ENCODE assay signal across 19 cellular contexts in the genomic region with DNA sequence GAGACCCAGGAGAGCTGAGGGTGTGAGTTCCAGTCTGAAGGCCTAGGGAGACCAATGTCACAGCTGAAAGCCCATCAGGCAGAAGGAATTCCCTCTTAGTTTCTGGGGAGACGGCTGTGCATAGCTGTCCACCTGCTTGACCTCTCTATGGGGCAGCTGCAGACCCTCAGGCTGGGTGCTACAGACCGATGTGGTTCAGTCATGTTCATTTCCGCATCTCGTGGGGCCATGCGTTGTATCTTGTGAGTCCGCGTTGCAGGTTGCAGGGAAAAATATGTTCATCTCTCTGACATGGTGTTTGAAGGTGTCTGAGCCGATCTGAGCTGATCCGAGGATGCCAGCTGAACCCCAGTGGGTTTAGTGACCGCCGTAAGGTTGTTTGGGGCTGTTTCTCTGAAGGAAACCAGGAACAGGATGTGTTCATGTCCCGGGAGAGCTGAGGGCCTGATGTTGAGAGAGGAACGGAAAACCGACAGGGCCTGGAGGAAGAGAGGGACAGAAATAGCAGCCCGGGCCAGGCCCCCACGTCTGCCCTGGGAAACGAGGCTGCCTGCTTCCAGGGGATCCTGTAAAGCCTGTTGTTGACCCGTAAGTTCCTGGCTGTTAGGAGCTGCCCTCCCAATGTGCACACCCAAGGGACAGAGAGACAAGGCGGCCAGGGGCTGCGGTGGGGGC. TPM values are rescaled to one million over a fixed set of nuclear protein-coding genes. Genes with fewer than 3 reads are reported as not detected.
DNase-seq lines count a peak whose midpoint lies in the region; ATAC-seq and TF ChIP-seq lines count a peak whose summit lies in the region.
"Had no signal": no experiment of that assay in that cellular context is flagged by ENCODE, and none has a peak within 500 bp of the region (broad histone marks: within the 10 kb centered on the region; RNA-seq: fewer than 3 reads in every experiment).

No MANE protein-coding gene starts in this region.

- no peaks in the 10 kb centered on the region for H3K36me3 ChIP-seq in BLaER1 treated with 17β-estradiol and CSF1 and Interleukin-3, amounts not matched to agents 10 nM and 100 nM
- no peaks in the 10 kb centered on the region for H3K36me3 ChIP-seq in neural progenitor cell
- H3K36me3 ChIP-seq: BE2C, MG63, prostate gland had no signal

- intact Hi-C loops in dendritic cell treated with granulocyte-macrophage colony-stimulating factor and Interleukin-4, amounts not matched to agents 40 ng/mL and 50 ng/mL, for 4 days (cut with micrococcal nuclease), result no loop called here

- H3K79me2 ChIP-seq in neural progenitor cell (ENCODE audit: low read depth), result no peaks in the 10 kb centered on the region

- H2AFZ ChIP-seq in neural progenitor cell (replicated peaks), result no peak overlapping the region

- no peak for ATAC-seq in GM19463 (IDR thresholded peaks at IDR 0.05; ENCODE audit: unreplicated experiment)

- peak overlapping the region; percentile 42 to 99 (median 89) for H3K4me2 ChIP-seq in BLaER1 treated with 17β-estradiol and CSF1 and Interleukin-3, amounts not matched to agents 10 nM and 100 nM
- no peak overlapping the region for H3K4me2 ChIP-seq in neural progenitor cell

- no peaks in the 10 kb centered on the region for H4K20me1 ChIP-seq in BLaER1 treated with 17β-estradiol and CSF1 and Interleukin-3, amounts not matched to agents 10 nM and 100 nM
- H4K20me1 ChIP-seq in neural progenitor cell (ENCODE audit: low read depth), result no peaks in the 10 kb centered on the region

- TF ChIP-seq CTCF in neural progenitor cell (IDR thresholded peaks at IDR 0.05), result no peak

- H3K9ac ChIP-seq in BLaER1 treated with 17β-estradiol and CSF1 and Interleukin-3, amounts not matched to agents 10 nM and 100 nM, result peak overlapping the region; percentile 73 to 86 (median 82)
- H3K9ac ChIP-seq in neural progenitor cell, result no peak overlapping the region

- H3K4me1 Mint-ChIP-seq in IgD-negative memory B cell (peaks cover 14 to 23% (median 14%) of the 10 kb centered on the region in 3 donors), neural progenitor cell (no peaks in the 10 kb centered on the region)
- peaks cover 12% of the 10 kb centered on the region for H3K4me1 Mint-ChIP-seq in dendritic cell treated with granulocyte-macrophage colony-stimulating factor and Interleukin-4, amounts not matched to agents 40 ng/mL and 50 ng/mL, for 4 days (ENCODE audit: low read depth)

- no peaks in the 10 kb centered on the region for H3F3A ChIP-seq in neural progenitor cell (ENCODE audit: low read depth)

- H3K27me3 ChIP-seq in BLaER1 treated with 17β-estradiol and CSF1 and Interleukin-3, amounts not matched to agents 10 nM and 100 nM, result no peaks in the 10 kb centered on the region
- no peaks in the 10 kb centered on the region for H3K27me3 ChIP-seq in neural progenitor cell
- H3K27me3 ChIP-seq: BE2C, MG63 had no signal

- H3K27ac Mint-ChIP-seq in IgD-negative memory B cell (peak overlapping the region in 2 of 3 donors; percentile 38 to 45), neural progenitor cell (peak overlapping the region; percentile 98)
- peak overlapping the region; percentile 63 for H3K27ac Mint-ChIP-seq in dendritic cell treated with granulocyte-macrophage colony-stimulating factor and Interleukin-4, amounts not matched to agents 40 ng/mL and 50 ng/mL, for 4 days

- H3K36me3 Mint-ChIP-seq in IgD-negative memory B cell (peaks cover 2% of the 10 kb centered on the region), neural progenitor cell (no peaks in the 10 kb centered on the region)
- no peaks in the 10 kb centered on the region for H3K36me3 Mint-ChIP-seq in dendritic cell treated with granulocyte-macrophage colony-stimulating factor and Interleukin-4, amounts not matched to agents 40 ng/mL and 50 ng/mL, for 4 days (ENCODE audit: low read depth)

- H3K9me3 Mint-ChIP-seq in IgD-negative memory B cell, result peaks cover 0 to 7% (median 3%) of the 10 kb centered on the region in 3 donors
- H3K9me3 Mint-ChIP-seq in dendritic cell treated with granulocyte-macrophage colony-stimulating factor and Interleukin-4, amounts not matched to agents 40 ng/mL and 50 ng/mL, for 4 days, result no peaks in the 10 kb centered on the region
- peaks cover 4% of the 10 kb centered on the region for H3K9me3 Mint-ChIP-seq in neural progenitor cell

- peak overlapping the region in 8 of 10 experiments; percentile 20 to 57 (median 48); a peak in 14 of 20 replicates for H3K4me3 ChIP-seq in BLaER1 treated with 17β-estradiol and CSF1 and Interleukin-3, amounts not matched to agents 10 nM and 100 nM
- no peak overlapping the region for H3K4me3 ChIP-seq in neural progenitor cell
- H3K4me3 ChIP-seq: MG63, prostate gland had no signal

- H3K27me3 Mint-ChIP-seq in IgD-negative memory B cell (peaks cover 3% of the 10 kb centered on the region), neural progenitor cell (ENCODE audit: insufficient read depth, low read depth) (peaks cover 2% of the 10 kb centered on the region)
- peaks cover 4% of the 10 kb centered on the region for H3K27me3 Mint-ChIP-seq in dendritic cell treated with granulocyte-macrophage colony-stimulating factor and Interleukin-4, amounts not matched to agents 40 ng/mL and 50 ng/mL, for 4 days

- H3K4me1 ChIP-seq in BLaER1 treated with 17β-estradiol and CSF1 and Interleukin-3, amounts not matched to agents 10 nM and 100 nM, result peaks cover 29 to 76% (median 65%) of the 10 kb centered on the region in 10 experiments
- no peaks in the 10 kb centered on the region for H3K4me1 ChIP-seq in neural progenitor cell
- H3K4me1 ChIP-seq: BE2C, prostate gland had no signal

- peaks cover 0 to 39% (median 19%) of the 10 kb centered on the region in 11 experiments; a peak in 18 of 22 replicates for H3K9me3 ChIP-seq in BLaER1 treated with 17β-estradiol and CSF1 and Interleukin-3, amounts not matched to agents 10 nM and 100 nM (replicated peaks in 1 of 11)
- no peaks in the 10 kb centered on the region for H3K9me3 ChIP-seq in neural progenitor cell (ENCODE audit: low read depth)
- H3K9me3 ChIP-seq: BE2C, MG63, prostate gland had no signal

- no peak for DNase-seq in neural progenitor cell (ENCODE audit: low spot score)
- no peak for DNase-seq in GDM1 (lab: John Stamatoyannopoulos, UW)
- no peak for DNase-seq in NCI-H1048 (lab: John Stamatoyannopoulos, UW)
- no peak for DNase-seq in NCI-H524 treated with DMSO at 0.1 percent for 48 hours (lab: John Stamatoyannopoulos, UW)
- DNase-seq: activated naive CD4-positive, alpha-beta T cell; BE2C; caudate nucleus; HCEC 1CT; hypothalamus; mammary epithelial cell; MG63; stimulated activated CD4-positive, alpha-beta T cell treated with anti-CD3 and anti-CD28 coated beads, Interleukin-4, amount 100 ng/mL, for 1 hour; stimulated activated naive CD4-positive, alpha-beta T cell treated with Interleukin-2 at 50 U/mL for 16 hours had no signal

- peak overlapping the region; percentile 80 to 96 (median 92) for H3K27ac ChIP-seq in BLaER1 treated with 17β-estradiol and CSF1 and Interleukin-3, amounts not matched to agents 10 nM and 100 nM
- H3K27ac ChIP-seq in neural progenitor cell, result no peak overlapping the region
- H3K27ac ChIP-seq: prostate gland had no signal

- peak overlapping the region in 2 of 4 donors; percentile 4 to 38 for H3K4me3 Mint-ChIP-seq in IgD-negative memory B cell
- no peak overlapping the region for H3K4me3 Mint-ChIP-seq in dendritic cell treated with granulocyte-macrophage colony-stimulating factor and Interleukin-4, amounts not matched to agents 40 ng/mL and 50 ng/mL, for 4 days
- no peak overlapping the region for H3K4me3 Mint-ChIP-seq in neural progenitor cell

RNA-seq across cellular contexts. Expression of gene P2RY8, which starts 9.8 kb away (rescaled TPM):
- polyA plus RNA-seq in IgD-negative memory B cell, result 206 TPM
- 0.32 and 0.68 TPM in 2 replicates for total RNA-seq in neural progenitor cell (ENCODE audit: low replicate concordance)
- total RNA-seq: epithelial cell of proximal tubule, mammary epithelial cell had no signal
- polyA plus RNA-seq: mammary epithelial cell had no signal

RNA-seq across cellular contexts. Expression of gene AKAP17A, which starts 44.7 kb away (rescaled TPM):
- 58.8 TPM for polyA plus RNA-seq in IgD-negative memory B cell
- 10.7 and 38.5 TPM in 2 replicates for total RNA-seq in neural progenitor cell (ENCODE audit: low replicate concordance)

Comparison
In these comparisons a context has a peak if more than half of its experiments do, and no peak if none do; other contexts are left out.
1. H3K27ac Mint-ChIP-seq: peak in every context shown above with its lines; median percentile 98 in neural progenitor cell; 63 in dendritic cell treated with granulocyte-macrophage colony-stimulating factor and Interleukin-4, amounts not matched to agents 40 ng/mL and 50 ng/mL, for 4 days; 42 in IgD-negative memory B cell.